12 cellular contexts compared by ENCODE assay signal in genomic region chr16:983044-984030, GRCh38. TPM values are rescaled to one million over a fixed set of nuclear protein-coding genes. Genes with fewer than 3 reads are reported as not detected.
DNase-seq lines count a peak whose midpoint lies in the region; ATAC-seq and TF ChIP-seq lines count a peak whose summit lies in the region.
"Had no signal": no experiment of that assay in that cellular context is flagged by ENCODE, and none has a peak within 500 bp of the region (broad histone marks: within the 10 kb centered on the region; RNA-seq: fewer than 3 reads in every experiment).

No MANE protein-coding gene starts in this region.

- intact Hi-C loops in CD8-positive, alpha-beta T cell (cut with DNase I, micrococcal nuclease) = no loop called here

- no peak for TF ChIP-seq CTCF in CD8-positive, alpha-beta T cell (IDR thresholded peaks at IDR 0.05)

- no peaks in the 10 kb centered on the region for H3K27me3 Mint-ChIP-seq in CD8-positive, alpha-beta T cell (ENCODE audit: low read depth)
- peaks cover 9 to 36% of the 10 kb centered on the region in 2 donors for H3K27me3 Mint-ChIP-seq in effector memory CD8-positive, alpha-beta T cell

- no peak overlapping the region for H3K9ac ChIP-seq in HUES48 (ENCODE audit: low read depth, low read length)
- H3K9ac ChIP-seq: GM23248 had no signal

- POLR2A ChIA-PET in CD8-positive, alpha-beta T cell (lab: Charles Lee) = interaction anchor here (0.6 to 6.9 kb wide), 3 partner anchors 12 to 517 kb away, joined by 3 to 77 read pairs (median 39); partner anchors contain the start of gene LMF1

- H3K4me1 ChIP-seq in CD8-positive, alpha-beta T cell (ENCODE audit: insufficient read depth, low read length) = peaks cover 22% of the 10 kb centered on the region
- peaks cover 13% of the 10 kb centered on the region; the same call in 1 of the 2 replicates for H3K4me1 ChIP-seq in HUES48 (ENCODE audit: control insufficient read depth, insufficient read depth, low read length)

- H3K36me3 Mint-ChIP-seq in CD8-positive, alpha-beta T cell = no peaks in the 10 kb centered on the region
- H3K36me3 Mint-ChIP-seq in effector memory CD8-positive, alpha-beta T cell (ENCODE audit: insufficient read depth) = peaks cover 15% of the 10 kb centered on the region

- no peak overlapping the region for H3K27ac Mint-ChIP-seq in CD8-positive, alpha-beta T cell
- H3K27ac Mint-ChIP-seq in effector memory CD8-positive, alpha-beta T cell = peak overlapping the region in 1 of 2 donors; percentile 46

- H3K9me3 Mint-ChIP-seq in CD8-positive, alpha-beta T cell = no peaks in the 10 kb centered on the region
- no peaks in the 10 kb centered on the region for H3K9me3 Mint-ChIP-seq in effector memory CD8-positive, alpha-beta T cell

- H3K4me3 ChIP-seq in CD8-positive, alpha-beta T cell (ENCODE audit: low read depth, low read length) = no peak overlapping the region
- peak overlapping the region; percentile 59; the same call in 1 of the 2 replicates for H3K4me3 ChIP-seq in HUES48 (ENCODE audit: low read depth, low read length)
- H3K4me3 ChIP-seq: GM23248 had no signal

- no peak overlapping the region for H3K27ac ChIP-seq in CD8-positive, alpha-beta T cell (ENCODE audit: low read depth, low read length)
- no peak overlapping the region for H3K27ac ChIP-seq in HUES48 (ENCODE audit: low read depth, low read length)
- H3K27ac ChIP-seq: cardiac muscle cell, GM23248 had no signal

- peaks cover 8% of the 10 kb centered on the region for H3K4me1 Mint-ChIP-seq in CD8-positive, alpha-beta T cell (ENCODE audit: low read depth)
- H3K4me1 Mint-ChIP-seq in effector memory CD8-positive, alpha-beta T cell (ENCODE audit: low read depth in 2 of 2) = peaks cover 4 to 10% of the 10 kb centered on the region in 2 donors

- peak overlapping the region; percentile 73 for H3K4me3 Mint-ChIP-seq in CD8-positive, alpha-beta T cell
- H3K4me3 Mint-ChIP-seq in effector memory CD8-positive, alpha-beta T cell = peak overlapping the region; percentile 64 to 71

- ATAC-seq in CD8-positive, alpha-beta T cell = no peak
- no peak for ATAC-seq in effector memory CD8-positive, alpha-beta T cell (replicated peaks)
- no peak for ATAC-seq in HG03457 (IDR thresholded peaks at IDR 0.05; ENCODE audit: unreplicated experiment)
- ATAC-seq: activated CD4-positive, CD25-positive, alpha-beta regulatory T cell treated with anti-CD3 and anti-CD28 coated beads, Interleukin-2, amount 50 U/mL, for 24 hours had no signal

- DNase-seq in CD8-positive, alpha-beta T cell = no peak
- DNase-seq in effector memory CD8-positive, alpha-beta T cell = no peak
- DNase-seq in nucleus accumbens (lab: John Stamatoyannopoulos, UW) (peak in 53 of 56 donors; percentile 22 to 85 (median 64)), activated gamma-delta T cell (lab: John Stamatoyannopoulos, UW) (no peak), AG20443 (ENCODE audit: low spot score) (no peak), NOMO-1 treated with dmso at 0.1 percent for 144 hours (lab: John Stamatoyannopoulos, UW; ENCODE audit: unreplicated experiment) (no peak)
- DNase-seq: EL, GM23248 had no signal

- H3K36me3 ChIP-seq in CD8-positive, alpha-beta T cell (ENCODE audit: insufficient read depth, low read length) = no peaks in the 10 kb centered on the region
- no peaks in the 10 kb centered on the region for H3K36me3 ChIP-seq in HUES48 (ENCODE audit: control insufficient read depth, insufficient read depth, low read length)
- H3K36me3 ChIP-seq: cardiac muscle cell had no signal

- H3K9me3 ChIP-seq in CD8-positive, alpha-beta T cell (ENCODE audit: low read length) = no peaks in the 10 kb centered on the region
- no peaks in the 10 kb centered on the region for H3K9me3 ChIP-seq in HUES48 (ENCODE audit: control insufficient read depth, insufficient read depth, low read length)

- CTCF ChIA-PET in CD8-positive, alpha-beta T cell (lab: Charles Lee) = interaction anchor here (0.7 to 2.0 kb wide), 2 partner anchors 12 to 15 kb away, joined by 3 to 6 read pairs; no protein-coding TSS in a partner anchor

- no peaks in the 10 kb centered on the region for H3K27me3 ChIP-seq in CD8-positive, alpha-beta T cell (ENCODE audit: insufficient read depth, low read length)
- H3K27me3 ChIP-seq in HUES48 (ENCODE audit: control insufficient read depth, insufficient read depth, low read length) = peaks cover 44% of the 10 kb centered on the region

RNA-seq across cellular contexts. Expression of gene SOX8, which starts 1.8 kb away (rescaled TPM):
- total RNA-seq in CD8-positive, alpha-beta T cell = 1 to 10 TPM; 1.1 to 1.4 TPM

RNA-seq across cellular contexts. Expression of gene LMF1, which starts 12.6 kb away (rescaled TPM):
- 10 to 100 TPM; 18.2 to 20.1 TPM for total RNA-seq in CD8-positive, alpha-beta T cell

Comparison
In these comparisons a context has a peak if more than half of its experiments do, and no peak if none do; other contexts are left out.
1. DNase-seq: peak in nucleus accumbens (53 of 56); none in CD8-positive, alpha-beta T cell (0 of 7), effector memory CD8-positive, alpha-beta T cell (0 of 3), activated gamma-delta T cell (single experiment), AG20443 (single experiment) and NOMO-1 treated with dmso at 0.1 percent for 144 hours (single experiment).